ENCODE assay signal across 8 cellular contexts in genomic region chr12:38921025-38921677, GRCh38. TPM values are rescaled to one million over a fixed set of nuclear protein-coding genes. Genes with fewer than 3 reads are reported as not detected.
DNase-seq lines count a peak whose midpoint lies in the region; ATAC-seq and TF ChIP-seq lines count a peak whose summit lies in the region.

No MANE protein-coding gene starts in this region.

- DNase-seq in BE2C (peak; percentile 80), NCI-H345 (lab: John Stamatoyannopoulos, UW) (peak; percentile 55), left ventricle myocardium superior (peak; percentile 33), testis (peak; percentile 85)
- no peak for DNase-seq in activated T-cell treated with anti-CD3 and anti-CD28 coated beads, Interleukin-2, amount 50 U/mL, for 4 hours

- 22 to 40% methylated on average over 2 of the region's 2 CpGs for WGBS in testis, 2 donors

- no peak for TF ChIP-seq POLR2A in testis (IDR thresholded peaks at IDR 0.05)

- intact Hi-C loops in left ventricle myocardium superior (cut with micrococcal nuclease) (loop anchor here (1.0 kb wide), 1 partner anchor 182 kb away; no protein-coding TSS in a partner anchor), testis (cut with DNase I; ENCODE audit: low total_unique reads) (no loop called here)

- H3K9me3 ChIP-seq in BE2C = no peaks in the 10 kb centered on the region
- no peaks in the 10 kb centered on the region for H3K9me3 ChIP-seq in testis

- H3K27me3 Mint-ChIP-seq in activated T-cell treated with anti-CD3 and anti-CD28 coated beads, Interleukin-2, amount 50 U/mL, for 4 hours (ENCODE audit: low read depth) = peaks cover 3% of the 10 kb centered on the region

- H3K4me3 Mint-ChIP-seq in activated T-cell treated with anti-CD3 and anti-CD28 coated beads, Interleukin-2, amount 50 U/mL, for 4 hours = no peak overlapping the region

- peaks cover 15% of the 10 kb centered on the region for H3K4me1 ChIP-seq in BE2C
- H3K4me1 ChIP-seq in testis = no peaks in the 10 kb centered on the region

- ATAC-seq in GM18520 (IDR thresholded peaks at IDR 0.05; ENCODE audit: unreplicated experiment) = peak; percentile 94
- ATAC-seq in HG03060 (IDR thresholded peaks at IDR 0.05; ENCODE audit: low read depth, unreplicated experiment) = peak; percentile 80
- peak; percentile 56 to 69 for ATAC-seq in activated T-cell treated with anti-CD3 and anti-CD28 coated beads, Interleukin-2, amount 50 U/mL, for 4 hours
- ATAC-seq in left ventricle myocardium superior = peak; percentile 60
- no peak for ATAC-seq in HG03025 (IDR thresholded peaks at IDR 0.05; ENCODE audit: low FRiP score, unreplicated experiment)

- no peaks in the 10 kb centered on the region for H3K4me1 Mint-ChIP-seq in activated T-cell treated with anti-CD3 and anti-CD28 coated beads, Interleukin-2, amount 50 U/mL, for 4 hours (ENCODE audit: low read depth)

- H3K27me3 ChIP-seq in BE2C (no peaks in the 10 kb centered on the region), testis (no peaks in the 10 kb centered on the region)

- H3K9me3 Mint-ChIP-seq in activated T-cell treated with anti-CD3 and anti-CD28 coated beads, Interleukin-2, amount 50 U/mL, for 4 hours = no peaks in the 10 kb centered on the region

- no peak overlapping the region for H3K27ac ChIP-seq in testis

- no peaks in the 10 kb centered on the region for H3K36me3 ChIP-seq in BE2C
- H3K36me3 ChIP-seq in testis (ENCODE audit: low read depth, missing control alignments) = no peaks in the 10 kb centered on the region

- peak; percentile 90 for TF ChIP-seq CTCF in BE2C (IDR thresholded peaks at IDR 0.05; ENCODE audit: low read depth, low read length)
- peak; percentile 48 to 63 (median 54) for TF ChIP-seq CTCF in testis (IDR thresholded peaks at IDR 0.05)

- H3K36me3 Mint-ChIP-seq in activated T-cell treated with anti-CD3 and anti-CD28 coated beads, Interleukin-2, amount 50 U/mL, for 4 hours (ENCODE audit: insufficient read depth) = no peaks in the 10 kb centered on the region

- no peak overlapping the region for H3K4me3 ChIP-seq in BE2C (ENCODE audit: low read depth, low read length)
- H3K4me3 ChIP-seq in testis = no peak overlapping the region

RNA-seq across cellular contexts. Expression of gene CPNE8, which starts 15.8 kb away (rescaled TPM):
- 15.7 TPM for polyA plus RNA-seq in BE2C (2012; ENCODE audit: insufficient read depth, insufficient read length, low read depth)
- 1 to 10 TPM; 1.5 to 5.6 (median 2.2) TPM for total RNA-seq in activated T-cell treated with anti-CD3 and anti-CD28 coated beads, Interleukin-2, amount 50 U/mL, for 4 hours
- total RNA-seq in left ventricle myocardium superior (13.4 TPM), testis (10 to 100 TPM; 12.6 to 13.1 TPM)
- polyA plus RNA-seq in testis (ENCODE audit: insufficient read depth, low read depth, low replicate concordance) = 9.3 TPM
